Comparison of ENCODE assay signal across 9 cellular contexts in the genomic region with DNA sequence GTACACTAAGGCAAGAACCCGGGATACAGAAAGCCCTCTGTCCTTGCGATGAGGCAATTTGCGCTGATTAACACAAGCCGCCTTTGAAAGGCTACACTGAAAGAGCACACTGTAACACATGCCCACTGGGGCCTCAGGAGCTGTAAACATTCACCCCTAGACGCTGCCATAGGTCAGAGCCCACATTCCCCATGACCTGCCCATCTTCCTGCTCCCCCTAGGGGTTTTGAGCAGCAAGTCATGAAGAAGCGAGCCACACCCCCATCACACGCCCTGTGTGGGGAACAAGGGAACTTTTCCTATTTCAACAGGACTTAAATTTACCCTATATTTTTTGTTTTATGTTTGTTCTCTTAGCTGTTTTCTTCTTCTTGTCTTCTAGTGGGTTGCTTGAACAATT. TPM values are rescaled to one million over a fixed set of nuclear protein-coding genes. Genes with fewer than 3 reads are reported as not detected.
DNase-seq lines count a peak whose midpoint lies in the region; ATAC-seq, FAIRE-seq and TF ChIP-seq lines count a peak whose summit lies in the region.
"Had no signal": no experiment of that assay in that cellular context is flagged by ENCODE, and none has a peak within 500 bp of the region (broad histone marks: within the 10 kb centered on the region; RNA-seq: fewer than 3 reads in every experiment).

No MANE protein-coding gene starts in this region.

- H3K36me3 Mint-ChIP-seq in activated T-cell treated with anti-CD3 and anti-CD28 coated beads, Interleukin-2, amount 50 U/mL, for 24 hours (ENCODE audit: low read depth): no peaks in the 10 kb centered on the region

- TF ChIP-seq CTCF in D721Med (IDR thresholded peaks at IDR 0.05; ENCODE audit: insufficient read depth, missing control alignments): no peak

- FAIRE-seq in D721Med (lab: Jason Lieb, UNC): no peak

- no peak overlapping the region for H3K27ac Mint-ChIP-seq in activated T-cell treated with anti-CD3 and anti-CD28 coated beads, Interleukin-2, amount 50 U/mL, for 24 hours

- H3K4me3 Mint-ChIP-seq in activated T-cell treated with anti-CD3 and anti-CD28 coated beads, Interleukin-2, amount 50 U/mL, for 24 hours: no peak overlapping the region

- ATAC-seq in GM19324 (IDR thresholded peaks at IDR 0.05; ENCODE audit: low FRiP score, unreplicated experiment) (peak; percentile 77), HG03159 (IDR thresholded peaks at IDR 0.05; ENCODE audit: unreplicated experiment) (peak; percentile 89)

- H3K9me3 Mint-ChIP-seq in activated T-cell treated with anti-CD3 and anti-CD28 coated beads, Interleukin-2, amount 50 U/mL, for 24 hours: peaks cover 2% of the 10 kb centered on the region

- H3K27me3 Mint-ChIP-seq in activated T-cell treated with anti-CD3 and anti-CD28 coated beads, Interleukin-2, amount 50 U/mL, for 24 hours: peaks cover 2% of the 10 kb centered on the region

- DNase-seq in Daoy (ENCODE audit: low read depth): peak; percentile 10
- DNase-seq in amniotic epithelial cell (ENCODE audit: low read depth): peak; percentile 7
- no peak for DNase-seq in D721Med (ENCODE audit: insufficient read length, low spot score)
- DNase-seq in NCI-H1694 treated with DMSO at 0.1 percent for 48 hours (lab: John Stamatoyannopoulos, UW): no peak
- DNase-seq in activated T-cell treated with anti-CD3 and anti-CD28 coated beads for 4 hours: no peak
- no peak for DNase-seq in activated T-cell treated with anti-CD3 and anti-CD28 coated beads, Interleukin-2, amount 50 U/mL, for 24 hours
- DNase-seq: activated gamma-delta T cell treated with Interleukin-2 at 50 U/mL for 16 hours had no signal

- no peaks in the 10 kb centered on the region for H3K4me1 Mint-ChIP-seq in activated T-cell treated with anti-CD3 and anti-CD28 coated beads, Interleukin-2, amount 50 U/mL, for 24 hours (ENCODE audit: low read depth)

RNA-seq across cellular contexts. Expression of a gene that starts 47.8 kb away (rescaled TPM):
- not detected in 2 replicates for total RNA-seq in Daoy (2014; rRNA removed; shearing (Covaris generic))

Comparison
In these comparisons a context has a peak if more than half of its experiments do, and no peak if none do; other contexts are left out.
1. DNase-seq: peak in Daoy (single experiment) and amniotic epithelial cell (single experiment); none in D721Med (single experiment), NCI-H1694 treated with DMSO at 0.1 percent for 48 hours (single experiment), activated T-cell treated with anti-CD3 and anti-CD28 coated beads for 4 hours (single experiment) and activated T-cell treated with anti-CD3 and anti-CD28 coated beads, Interleukin-2, amount 50 U/mL, for 24 hours (single experiment).